5 cellular contexts compared by ENCODE assay signal in the genomic region with DNA sequence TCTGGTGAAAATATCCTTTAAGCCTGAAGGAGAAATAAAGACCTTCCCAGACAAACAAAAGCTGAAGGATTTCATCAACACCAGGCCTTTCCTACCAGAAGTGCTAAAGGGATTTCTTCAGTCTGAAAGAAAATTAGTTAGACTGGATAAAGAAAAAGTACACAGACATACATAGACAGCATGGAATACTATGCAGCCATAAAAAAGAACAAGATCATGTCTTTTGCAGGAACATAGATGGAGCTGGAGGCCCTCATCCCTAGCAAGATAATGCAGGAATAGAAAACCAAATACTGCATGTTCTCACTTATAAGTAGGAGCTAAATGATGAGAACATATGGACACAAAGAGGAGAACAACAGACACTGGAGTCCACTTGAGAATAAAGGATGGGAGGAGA. TPM values are rescaled to one million over a fixed set of nuclear protein-coding genes. Genes with fewer than 3 reads are reported as not detected.
DNase-seq lines count a peak whose midpoint lies in the region; ATAC-seq, FAIRE-seq and TF ChIP-seq lines count a peak whose summit lies in the region.
"Not testable (repeated sequence)": the region's sequence is repeated elsewhere in the genome, so short reads cannot be mapped to it uniquely, and the experiment has no call there.
"Had no signal": no experiment of that assay in that cellular context is flagged by ENCODE, and none has a peak within 500 bp of the region (broad histone marks: within the 10 kb centered on the region; RNA-seq: fewer than 3 reads in every experiment).

No MANE protein-coding gene starts in this region.

- H3K79me2 ChIP-seq in K562 (ENCODE audit: control insufficient read depth, insufficient read depth, low read length) = not testable (repeated sequence)

- not testable (repeated sequence) for H3K36me3 Mint-ChIP-seq in activated T-cell treated with anti-CD3 and anti-CD28 coated beads, Interleukin-2, amount 50 U/mL, for 72 hours (ENCODE audit: insufficient read depth in 2 of 2)

- not testable (repeated sequence) for H3K9me3 ChIP-seq in HEK293 (ENCODE audit: control insufficient read depth, insufficient read depth, low read depth, low read length); K562 (replicated peaks; ENCODE audit: control insufficient read depth, insufficient read depth, low read depth, low read length)

- H3K27me3 ChIP-seq in K562 (ENCODE audit: control insufficient read depth in 2 of 2, insufficient read depth in 2 of 2, low read length in 2 of 2) = not testable (repeated sequence)

- DNase-seq in activated T-cell treated with anti-CD3 and anti-CD28 coated beads, Interleukin-2, amount 50 U/mL, for 72 hours; K562 (ENCODE audit: extremely low read depth in 1 of 4, low spot score in 3 of 4): not testable (repeated sequence)

- not testable (repeated sequence) for H3K4me3 Mint-ChIP-seq in activated T-cell treated with anti-CD3 and anti-CD28 coated beads, Interleukin-2, amount 50 U/mL, for 72 hours

- not testable (repeated sequence) for H2AFZ ChIP-seq in K562 (ENCODE audit: low read depth, low read length)

- intact Hi-C loops in K562 (cut with micrococcal nuclease) = not testable (repeated sequence)

- FAIRE-seq in K562 (lab: Jason Lieb, UNC) = not testable (repeated sequence)

- not testable (repeated sequence) for H3K4me1 ChIP-seq in HEK293 (ENCODE audit: control insufficient read depth, insufficient read depth, low read length); K562 (replicated peaks in 1 of 2; ENCODE audit: control insufficient read depth in 2 of 2, insufficient read depth in 2 of 2, low read length in 2 of 2)

- not testable (repeated sequence) for H3K4me3 ChIP-seq in HEK293 (ENCODE audit: low read depth, low read length); K562

- not testable (repeated sequence) for TF ChIP-seq RAD21 in K562 (CRISPR knock-in tag; conservative IDR thresholded peaks at IDR 0.05 in 1 of 2, IDR thresholded peaks at IDR 0.05 in 1 of 2)

- not testable (repeated sequence) for H3K4me1 Mint-ChIP-seq in activated T-cell treated with anti-CD3 and anti-CD28 coated beads, Interleukin-2, amount 50 U/mL, for 72 hours (ENCODE audit: low read depth)

- CTCF ChIA-PET in HEK293 (lab: Yijun Ruan, JAX) = interaction anchor here (1.0 to 1.4 kb wide), 2 partner anchors 11 to 28 kb away, joined by 4 read pairs; no protein-coding TSS in a partner anchor
- CTCF ChIA-PET in K562 (lab: Yijun Ruan, JAX; ENCODE audit: low intra/inter-chr PET ratio) = not testable (repeated sequence)

- H3K4me2 ChIP-seq in K562 (ENCODE audit: insufficient read depth, low read length) = not testable (repeated sequence)

- peak overlapping the region; percentile 59 for H3K27ac Mint-ChIP-seq in activated T-cell treated with anti-CD3 and anti-CD28 coated beads, Interleukin-2, amount 50 U/mL, for 72 hours

- not testable (repeated sequence) for H3K9me1 ChIP-seq in K562 (ENCODE audit: control insufficient read depth, insufficient read depth, low read length)

- H3K27ac ChIP-seq in HEK293 (ENCODE audit: extremely low read depth, low read depth, low read length); K562 (ENCODE audit: extremely low read depth, low read depth, low read length): not testable (repeated sequence)

- H4K20me1 ChIP-seq in K562 (replicated peaks; ENCODE audit: control insufficient read depth, insufficient read depth, low read length) = not testable (repeated sequence)

- in situ Hi-C loops in K562 (cut with MboI) = not testable (repeated sequence)

- BruUV-seq in K562 (replicated peaks; lab: Mats Ljungman, UMichigan) = not testable (repeated sequence)

- not testable (repeated sequence) for TF ChIP-seq POLR2A in K562 (conservative IDR thresholded peaks at IDR 0.05)

- not testable (repeated sequence) for TF ChIP-seq CTCF in HEK293 (tag by site-specific recombination; IDR thresholded peaks at IDR 0.05); K562 (IDR thresholded peaks at IDR 0.05 in 2 of 3, conservative IDR thresholded peaks at IDR 0.05 in 1 of 3; ENCODE audit: insufficient read depth in 2 of 3, low read depth in 1 of 3, low read length in 3 of 3)

- H3K9me3 Mint-ChIP-seq in activated T-cell treated with anti-CD3 and anti-CD28 coated beads, Interleukin-2, amount 50 U/mL, for 72 hours = not testable (repeated sequence)

- POLR2A ChIA-PET in HEK293 (lab: Yijun Ruan, JAX); K562 (lab: Yijun Ruan, JAX): not testable (repeated sequence)

- H3K27me3 Mint-ChIP-seq in activated T-cell treated with anti-CD3 and anti-CD28 coated beads, Interleukin-2, amount 50 U/mL, for 72 hours (ENCODE audit: low read depth) = peaks cover 10% of the 10 kb centered on the region

- not testable (repeated sequence) for H3K36me3 ChIP-seq in HEK293 (ENCODE audit: control insufficient read depth in 2 of 2, insufficient read depth in 1 of 2, low read length in 2 of 2); K562 (ENCODE audit: control insufficient read depth, insufficient read depth, low read length)

- not testable (repeated sequence) for H3K9ac ChIP-seq in K562 (ENCODE audit: insufficient read depth in 1 of 2, low read depth in 2 of 2, low read length in 2 of 2)

- not testable (repeated sequence) for TF ChIP-seq EP300 in K562 (IDR thresholded peaks at IDR 0.05; ENCODE audit: low read length)

- not testable (repeated sequence) for ATAC-seq in activated T-cell treated with anti-CD3 and anti-CD28 coated beads, Interleukin-2, amount 50 U/mL, for 72 hours (replicated peaks in 1 of 2); K562

TF ChIP-seq in HEK293, 187 proteins besides CTCF, POLR2A, EP300 and RAD21:
- TF ChIP-seq ZNF146 (tag by site-specific recombination; IDR thresholded peaks at IDR 0.05) = peak; percentile 66
- TF ChIP-seq, protein P1, sequence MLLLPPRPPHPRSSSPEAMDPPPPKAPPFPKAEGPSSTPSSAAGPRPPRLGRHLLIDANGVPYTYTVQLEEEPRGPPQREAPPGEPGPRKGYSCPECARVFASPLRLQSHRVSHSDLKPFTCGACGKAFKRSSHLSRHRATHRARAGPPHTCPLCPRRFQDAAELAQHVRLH (tag by site-specific recombination; IDR thresholded peaks at IDR 0.05) = peak; percentile 43; the same call in 1 of the 2 replicates
TF ChIP-seq in HEK293: peak in this region for 2; not testable (repeated sequence) for 185.

TF ChIP-seq in K562, 482 proteins besides CTCF, POLR2A, EP300 and RAD21:
- TF ChIP-seq ZNF146 (CRISPR knock-in tag; IDR thresholded peaks at IDR 0.05; ENCODE audit: unreplicated experiment) = peak; percentile 74

RNA-seq across cellular contexts. Expression of a gene that starts 29.4 kb away (rescaled TPM):
- 1 to 10 TPM; 4.2 to 6.2 TPM for total RNA-seq in activated T-cell treated with anti-CD3 and anti-CD28 coated beads, Interleukin-2, amount 50 U/mL, for 72 hours
- total RNA-seq in K562 (2011; cell fraction: chromatin; rRNA removed; ENCODE audit: low replicate concordance) = 1.8 and 5.6 TPM in 2 replicates
- 2.9 and 5.2 TPM in 2 replicates for total RNA-seq in K562 (2011; cell fraction: nucleolus; rRNA removed)
- 3.8 and 6.3 TPM in 2 replicates for total RNA-seq in K562 (2011; cell fraction: nucleoplasm; rRNA removed)
- total RNA-seq in K562 (2014; rRNA removed) (4.5 and 5.2 TPM in 2 replicates), K562 (2014; rRNA removed; fragmentation: Illumina TruSeq; extraction: Trizol) (2.8 and 3.3 TPM in 2 replicates), K562 (2015; rRNA removed; fragmentation: Illumina TruSeq; extraction: Trizol) (4.5 and 4.8 TPM in 2 replicates), K562 (2021) (7.7 and 8.2 TPM in 2 replicates)
- polyA plus RNA-seq in K562 (2011; rRNA removed) (7.8 and 14.2 TPM in 2 replicates), K562 (2014; fragmentation: Illumina TruSeq; extraction: Trizol) (6.9 and 7.3 TPM in 2 replicates), K562 (2014; fragmentation: Nextera tagmentation; extraction: Ambion mirVana) (under 1 TPM; 0.51 to 0.94 TPM), K562 (2014; rRNA removed) (5.3 and 5.7 TPM in 2 replicates)
- polyA plus RNA-seq in K562 (2011; cell fraction: cytosol; rRNA removed) = 10.2 and 16.3 TPM in 2 replicates
- polyA plus RNA-seq in K562 (2011; cell fraction: nucleus; rRNA removed) = 6.8 and 8.9 TPM in 2 replicates
- 9.1 and 10.0 TPM in 2 replicates for polyA plus RNA-seq in K562 (2012)
- 7.6 and 11.3 TPM in 2 replicates for polyA minus RNA-seq in K562 (2011; rRNA and poly(A)+ RNA removed)
- 7.3 and 11.0 TPM in 2 replicates for polyA minus RNA-seq in K562 (2011; cell fraction: cytosol; rRNA and poly(A)+ RNA removed)
- 2.8 and 3.8 TPM in 2 replicates for polyA minus RNA-seq in K562 (2011; cell fraction: nucleus; rRNA and poly(A)+ RNA removed)
- total RNA-seq: B cell had no signal
- polyA plus RNA-seq: CD14-positive monocyte had no signal
